Comparison of ENCODE assay signal across 41 cellular contexts in genomic region chr2:29936005-29936404, GRCh38. TPM values are rescaled to one million over a fixed set of nuclear protein-coding genes. Genes with fewer than 3 reads are reported as not detected.
"Had no signal": no experiment of that assay in that cellular context is flagged by ENCODE, and none has a peak within 500 bp of the region (broad histone marks: within the 10 kb centered on the region; RNA-seq: fewer than 3 reads in every experiment).

No MANE protein-coding gene starts in this region.

- H3K27ac Mint-ChIP-seq: activated naive CD4-positive, alpha-beta T cell treated with anti-CD3 and anti-CD28 coated beads for 36 hours; activated naive CD4-positive, alpha-beta T cell treated with anti-CD3 and anti-CD28 coated beads, Interleukin-2, amount 10 ng/mL, durations not matched to agents 7 days and 5 days; activated naive CD4-positive, alpha-beta T cell treated with anti-CD3 and anti-CD28 coated beads, Interleukin-2, amount 50 U/mL, for 24 hours; activated naive CD4-positive, alpha-beta T cell treated with anti-CD3 and anti-CD28 coated beads, Interleukin-2, amount 50 U/mL, for 72 hours; activated naive CD8-positive, alpha-beta T cell; activated naive CD8-positive, alpha-beta T cell treated with anti-CD3 and anti-CD28 coated beads for 36 hours; activated naive CD8-positive, alpha-beta T cell treated with anti-CD3 and anti-CD28 coated beads, Interleukin-2, amount 10 ng/mL, durations not matched to agents 7 days and 5 days; activated naive CD8-positive, alpha-beta T cell treated with anti-CD3 and anti-CD28 coated beads, Interleukin-2, amount 50 U/mL, for 24 hours; activated T-cell treated with anti-CD3 and anti-CD28 coated beads, Interleukin-2, amount 50 U/mL, for 24 hours; activated T-cell treated with anti-CD3 and anti-CD28 coated beads, Interleukin-2, amount 50 U/mL, for 72 hours; activated T-helper 1 cell treated with anti-CD3 and anti-CD28 coated beads, Interleukin-12 subunit alpha, Interleukin-12 subunit beta, Interleukin-2, Interleukin-4 antibody, amounts not matched to agents 30 ng/mL and 10 ng/mL and 1 ng/mL, durations not matched to agents 14 hours and 24 hours and 36 hours; activated T-helper 17 cell treated with anti-CD3 and anti-CD28 coated beads, Interleukin-2, amount 50 U/mL, for 72 hours; activated T-helper 2 cell treated with anti-CD3 and anti-CD28 coated beads, Interferon-gamma antibody, Interleukin-2, Interleukin-4, amounts not matched to agents 10 μg/mL and 5 μg/mL and 100 μg/mL, durations not matched to agents 14 hours and 24 hours and 36 hours; brain had no signal

- FAIRE-seq: astrocyte, bronchial epithelial cell had no signal

- H3K4me1 ChIP-seq: adrenal gland, ascending aorta, body of pancreas, breast epithelium had no signal

- H3K9me3 ChIP-seq: adrenal gland, ascending aorta, body of pancreas, breast epithelium had no signal

- ATAC-seq: activated naive CD4-positive, alpha-beta T cell treated with anti-CD3 and anti-CD28 coated beads, Interleukin-2, amount 50 U/mL, for 72 hours; activated naive CD8-positive, alpha-beta T cell treated with anti-CD3 and anti-CD28 coated beads, Interleukin-2, amount 50 U/mL, for 24 hours; activated T-cell treated with anti-CD3 and anti-CD28 coated beads, Interleukin-2, amount 50 U/mL, for 4 hours; activated T-cell treated with anti-CD3 and anti-CD28 coated beads, Interleukin-2, amount 50 U/mL, for 72 hours; activated T-helper 17 cell treated with anti-CD3 and anti-CD28 coated beads, Interleukin-2, amount 50 U/mL, for 72 hours; body of pancreas had no signal

- H3K4me3 Mint-ChIP-seq: activated naive CD4-positive, alpha-beta T cell treated with anti-CD3 and anti-CD28 coated beads for 36 hours; activated naive CD4-positive, alpha-beta T cell treated with anti-CD3 and anti-CD28 coated beads, Interleukin-2, amount 10 ng/mL, durations not matched to agents 7 days and 5 days; activated naive CD4-positive, alpha-beta T cell treated with anti-CD3 and anti-CD28 coated beads, Interleukin-2, amount 50 U/mL, for 24 hours; activated naive CD8-positive, alpha-beta T cell; activated naive CD8-positive, alpha-beta T cell treated with anti-CD3 and anti-CD28 coated beads for 36 hours; activated naive CD8-positive, alpha-beta T cell treated with anti-CD3 and anti-CD28 coated beads, Interleukin-2, amount 10 ng/mL, durations not matched to agents 7 days and 5 days; activated naive CD8-positive, alpha-beta T cell treated with anti-CD3 and anti-CD28 coated beads, Interleukin-2, amount 50 U/mL, for 24 hours; activated T-cell treated with anti-CD3 and anti-CD28 coated beads, Interleukin-2, amount 50 U/mL, for 24 hours; activated T-cell treated with anti-CD3 and anti-CD28 coated beads, Interleukin-2, amount 50 U/mL, for 4 hours; activated T-cell treated with anti-CD3 and anti-CD28 coated beads, Interleukin-2, amount 50 U/mL, for 72 hours; activated T-helper 1 cell treated with anti-CD3 and anti-CD28 coated beads, Interleukin-12 subunit alpha, Interleukin-12 subunit beta, Interleukin-2, Interleukin-4 antibody, amounts not matched to agents 30 ng/mL and 10 ng/mL and 1 ng/mL, durations not matched to agents 14 hours and 24 hours and 36 hours; activated T-helper 17 cell treated with anti-CD3 and anti-CD28 coated beads, Interleukin-2, amount 50 U/mL, for 72 hours; brain; central memory CD8-positive, alpha-beta T cell had no signal

- H3K4me3 ChIP-seq: adrenal gland, ascending aorta, body of pancreas, breast epithelium, cardiac muscle cell had no signal

- DNase-seq: activated effector memory CD4-positive, alpha-beta T cell treated with anti-CD3 and anti-CD28 coated beads, Interleukin-2, amount 50 U/mL, for 16 hours; activated effector memory CD4-positive, alpha-beta T cell treated with Interleukin-2 at 50 U/mL for 16 hours; activated gamma-delta T cell; activated gamma-delta T cell treated with Interleukin-2 at 50 U/mL for 16 hours; activated naive CD4-positive, alpha-beta T cell; activated naive CD4-positive, alpha-beta T cell treated with anti-CD3 and anti-CD28 coated beads for 36 hours; activated naive CD4-positive, alpha-beta T cell treated with anti-CD3 and anti-CD28 coated beads, Interleukin-2, amount 10 ng/mL, durations not matched to agents 7 days and 5 days; activated naive CD4-positive, alpha-beta T cell treated with anti-CD3 and anti-CD28 coated beads, Interleukin-2, amount 50 U/mL, for 16 hours; activated naive CD4-positive, alpha-beta T cell treated with Interleukin-2 at 50 U/mL for 16 hours; activated naive CD8-positive, alpha-beta T cell treated with anti-CD3 and anti-CD28 coated beads for 36 hours; activated naive CD8-positive, alpha-beta T cell treated with anti-CD3 and anti-CD28 coated beads, Interleukin-2, amount 10 ng/mL, durations not matched to agents 7 days and 5 days; activated naive CD8-positive, alpha-beta T cell treated with anti-CD3 and anti-CD28 coated beads, Interleukin-2, amount 50 U/mL, for 24 hours; activated T-cell treated with anti-CD3 and anti-CD28 coated beads, Interleukin-2, amount 50 U/mL, for 1 hour; activated T-cell treated with anti-CD3 and anti-CD28 coated beads, Interleukin-2, amount 50 U/mL, for 24 hours; activated T-cell treated with anti-CD3 and anti-CD28 coated beads, Interleukin-2, amount 50 U/mL, for 4 hours; activated T-cell treated with anti-CD3 and anti-CD28 coated beads, Interleukin-2, amount 50 U/mL, for 48 hours; activated T-cell treated with anti-CD3 and anti-CD28 coated beads, Interleukin-2, amount 50 U/mL, for 72 hours; adrenal gland; amniotic stem cell; amygdala; anterior cingulate cortex; aorta; body of pancreas; brain microvascular endothelial cell; caudate nucleus; central memory CD4-positive, alpha-beta T cell; cerebellar nuclear complex had no signal

- H3K36me3 ChIP-seq: adrenal gland, ascending aorta, brain microvascular endothelial cell, breast epithelium, cardiac muscle cell had no signal

- H3K27me3 ChIP-seq: adrenal gland, ascending aorta, brain microvascular endothelial cell, breast epithelium, cardiac muscle cell had no signal

- H3K27ac ChIP-seq: adrenal gland, ascending aorta, body of pancreas, brain microvascular endothelial cell, breast epithelium, cardiac muscle cell had no signal

- H3K9me3 Mint-ChIP-seq: activated naive CD4-positive, alpha-beta T cell treated with anti-CD3 and anti-CD28 coated beads for 36 hours; activated naive CD4-positive, alpha-beta T cell treated with anti-CD3 and anti-CD28 coated beads, Interleukin-2, amount 10 ng/mL, durations not matched to agents 7 days and 5 days; activated naive CD4-positive, alpha-beta T cell treated with anti-CD3 and anti-CD28 coated beads, Interleukin-2, amount 50 U/mL, for 72 hours; activated naive CD8-positive, alpha-beta T cell treated with anti-CD3 and anti-CD28 coated beads for 36 hours; activated naive CD8-positive, alpha-beta T cell treated with anti-CD3 and anti-CD28 coated beads, Interleukin-2, amount 10 ng/mL, durations not matched to agents 7 days and 5 days; activated naive CD8-positive, alpha-beta T cell treated with anti-CD3 and anti-CD28 coated beads, Interleukin-2, amount 50 U/mL, for 24 hours; activated T-cell treated with anti-CD3 and anti-CD28 coated beads, Interleukin-2, amount 50 U/mL, for 24 hours; activated T-cell treated with anti-CD3 and anti-CD28 coated beads, Interleukin-2, amount 50 U/mL, for 4 hours; activated T-cell treated with anti-CD3 and anti-CD28 coated beads, Interleukin-2, amount 50 U/mL, for 72 hours; activated T-helper 1 cell treated with anti-CD3 and anti-CD28 coated beads, Interleukin-12 subunit alpha, Interleukin-12 subunit beta, Interleukin-2, Interleukin-4 antibody, amounts not matched to agents 30 ng/mL and 10 ng/mL and 1 ng/mL, durations not matched to agents 14 hours and 24 hours and 36 hours; activated T-helper 17 cell treated with anti-CD3 and anti-CD28 coated beads, Interleukin-2, amount 50 U/mL, for 72 hours; activated T-helper 2 cell treated with anti-CD3 and anti-CD28 coated beads, Interferon-gamma antibody, Interleukin-2, Interleukin-4, amounts not matched to agents 10 μg/mL and 5 μg/mL and 100 μg/mL, durations not matched to agents 14 hours and 24 hours and 36 hours; central memory CD8-positive, alpha-beta T cell had no signal

- H3K4me1 Mint-ChIP-seq: activated naive CD4-positive, alpha-beta T cell treated with anti-CD3 and anti-CD28 coated beads, Interleukin-2, amount 10 ng/mL, durations not matched to agents 7 days and 5 days; activated naive CD4-positive, alpha-beta T cell treated with anti-CD3 and anti-CD28 coated beads, Interleukin-2, amount 50 U/mL, for 24 hours; activated naive CD8-positive, alpha-beta T cell treated with anti-CD3 and anti-CD28 coated beads for 36 hours; activated naive CD8-positive, alpha-beta T cell treated with anti-CD3 and anti-CD28 coated beads, Interleukin-2, amount 10 ng/mL, durations not matched to agents 7 days and 5 days; activated naive CD8-positive, alpha-beta T cell treated with anti-CD3 and anti-CD28 coated beads, Interleukin-2, amount 50 U/mL, for 24 hours; activated T-helper 17 cell treated with anti-CD3 and anti-CD28 coated beads, Interleukin-2, amount 50 U/mL, for 72 hours; central memory CD8-positive, alpha-beta T cell had no signal

- H3K36me3 Mint-ChIP-seq: activated naive CD4-positive, alpha-beta T cell treated with anti-CD3 and anti-CD28 coated beads, Interleukin-2, amount 10 ng/mL, durations not matched to agents 7 days and 5 days; activated naive CD4-positive, alpha-beta T cell treated with anti-CD3 and anti-CD28 coated beads, Interleukin-2, amount 50 U/mL, for 24 hours; activated naive CD4-positive, alpha-beta T cell treated with anti-CD3 and anti-CD28 coated beads, Interleukin-2, amount 50 U/mL, for 72 hours; activated naive CD8-positive, alpha-beta T cell; activated naive CD8-positive, alpha-beta T cell treated with anti-CD3 and anti-CD28 coated beads for 36 hours; activated naive CD8-positive, alpha-beta T cell treated with anti-CD3 and anti-CD28 coated beads, Interleukin-2, amount 10 ng/mL, durations not matched to agents 7 days and 5 days; brain had no signal

RNA-seq across cellular contexts. Expression of gene ALK, which starts 14.6 kb away (rescaled TPM):
- total RNA-seq: activated naive CD4-positive, alpha-beta T cell treated with anti-CD3 and anti-CD28 coated beads for 36 hours; activated naive CD8-positive, alpha-beta T cell treated with anti-CD3 and anti-CD28 coated beads for 36 hours; activated naive CD8-positive, alpha-beta T cell treated with anti-CD3 and anti-CD28 coated beads, Interleukin-2, amount 10 ng/mL, durations not matched to agents 7 days and 5 days; activated T-cell treated with anti-CD3 and anti-CD28 coated beads, Interleukin-2, amount 50 U/mL, for 4 hours; activated T-helper 1 cell treated with anti-CD3 and anti-CD28 coated beads, Interleukin-12 subunit alpha, Interleukin-12 subunit beta, Interleukin-2, Interleukin-4 antibody, amounts not matched to agents 30 ng/mL and 10 ng/mL and 1 ng/mL, durations not matched to agents 14 hours and 24 hours and 36 hours; activated T-helper 17 cell treated with anti-CD3 and anti-CD28 coated beads, Interleukin-2, amount 50 U/mL, for 72 hours; activated T-helper 2 cell treated with anti-CD3 and anti-CD28 coated beads, Interferon-gamma antibody, Interleukin-2, Interleukin-4, amounts not matched to agents 10 μg/mL and 5 μg/mL and 100 μg/mL, durations not matched to agents 14 hours and 24 hours and 36 hours; ascending aorta; bronchial epithelial cell; cardiac septum had no signal
- polyA plus RNA-seq: aorta had no signal
